Comparison of ENCODE assay signal across 21 cellular contexts in the genomic region with DNA sequence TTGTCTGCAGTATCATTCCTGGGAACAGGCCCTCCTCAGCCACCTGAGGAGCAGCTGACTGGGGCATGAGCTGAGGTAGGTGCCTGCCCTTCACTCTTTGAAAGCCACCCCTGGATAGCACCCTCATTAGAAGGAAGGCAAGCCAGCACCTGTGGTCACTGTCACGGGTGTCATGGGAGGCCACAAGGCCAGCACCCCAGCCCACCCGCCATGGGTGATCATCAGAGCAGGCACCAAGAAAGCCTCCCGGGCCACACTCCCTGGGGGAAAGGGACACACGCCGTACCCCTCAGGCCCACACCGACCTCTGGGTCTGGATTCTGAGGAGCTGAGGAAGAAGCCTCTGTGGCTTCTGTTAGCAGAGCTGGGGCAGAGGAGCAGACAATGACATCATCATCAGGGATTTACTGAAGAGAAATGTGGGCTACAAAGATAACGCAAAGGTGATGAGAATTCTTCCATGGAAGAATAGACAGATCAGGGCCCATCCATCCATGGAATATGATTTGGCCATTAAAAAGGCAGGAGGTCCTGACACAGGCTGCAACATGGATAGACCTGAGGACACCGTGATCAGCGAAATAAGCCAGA. TPM values are rescaled to one million over a fixed set of nuclear protein-coding genes. Genes with fewer than 3 reads are reported as not detected.
DNase-seq lines count a peak whose midpoint lies in the region; ATAC-seq, FAIRE-seq and TF ChIP-seq lines count a peak whose summit lies in the region.
"Had no signal": no experiment of that assay in that cellular context is flagged by ENCODE, and none has a peak within 500 bp of the region (broad histone marks: within the 10 kb centered on the region; RNA-seq: fewer than 3 reads in every experiment).

No MANE protein-coding gene starts in this region.

- no peak for ATAC-seq in natural killer cell treated with Interleukin-12 subunit alpha and Interleukin-12 subunit beta and Interleukin-15 and Interleukin-18, amount 100 ng/mL, for 72 hours
- ATAC-seq in natural killer cell (no peak), HepG2 (no peak), HG03520 (IDR thresholded peaks at IDR 0.05; ENCODE audit: unreplicated experiment) (no peak)
- ATAC-seq in activated CD8-positive, alpha-beta T cell treated with anti-CD3 and anti-CD28 coated beads, Interleukin-2, amount 10 ng/mL, durations not matched to agents 7 days and 5 days: no peak
- ATAC-seq: left cardiac atrium had no signal

- H3K27me3 ChIP-seq in HepG2 (ENCODE audit: control insufficient read depth in 1 of 2, insufficient read depth in 2 of 2, low read length in 2 of 2): no peaks in the 10 kb centered on the region

- BruUV-seq in HepG2 (replicated peaks; lab: Mats Ljungman, UMichigan): no TSS peak

- H3K36me3 Mint-ChIP-seq in natural killer cell treated with Interleukin-12 subunit alpha and Interleukin-12 subunit beta and Interleukin-15 and Interleukin-18, amount 100 ng/mL, for 72 hours: peaks cover 5% of the 10 kb centered on the region
- no peaks in the 10 kb centered on the region for H3K36me3 Mint-ChIP-seq in natural killer cell
- H3K36me3 Mint-ChIP-seq in activated CD8-positive, alpha-beta T cell treated with anti-CD3 and anti-CD28 coated beads, Interleukin-2, amount 10 ng/mL, durations not matched to agents 7 days and 5 days (ENCODE audit: low read depth): peaks cover 73% of the 10 kb centered on the region
- H3K36me3 Mint-ChIP-seq: type B pancreatic cell had no signal

- H2AFZ ChIP-seq in HepG2 (ENCODE audit: low read length): no peak overlapping the region

- no peak for TF ChIP-seq POLR2A in HepG2 (IDR thresholded peaks at IDR 0.05; ENCODE audit: insufficient read depth in 1 of 2, low read depth in 2 of 2, low read length in 2 of 2)

- H3K27ac ChIP-seq in HepG2 (ENCODE audit: extremely low read length, insufficient read depth, low read length): no peak overlapping the region
- H3K27ac ChIP-seq: VCaP had no signal

- H3K4me1 ChIP-seq in HepG2 (ENCODE audit: insufficient read depth, low read length): no peaks in the 10 kb centered on the region
- H3K4me1 ChIP-seq: Caco-2 had no signal

- FAIRE-seq in HepG2 (lab: Jason Lieb, UNC): no peak
- FAIRE-seq: H54 had no signal

- DNase-seq in natural killer cell treated with Interleukin-12 subunit alpha and Interleukin-12 subunit beta and Interleukin-15 and Interleukin-18, amount 100 ng/mL, for 72 hours (ENCODE audit: low spot score): no peak
- no peak for DNase-seq in natural killer cell
- DNase-seq in activated CD8-positive, alpha-beta T cell treated with anti-CD3 and anti-CD28 coated beads, Interleukin-2, amount 10 ng/mL, durations not matched to agents 7 days and 5 days: no peak
- DNase-seq in HepG2 (ENCODE audit: low spot score): no peak
- DNase-seq in LoVo (ENCODE audit: low spot score): no peak
- no peak for DNase-seq in effector CD4-positive, alpha-beta T cell
- DNase-seq: activated effector memory CD4-positive, alpha-beta T cell treated with Interleukin-2 at 50 U/mL for 16 hours; anterior cingulate cortex; Caco-2; effector memory CD4-positive, alpha-beta T cell; left cardiac atrium; MV-4-11; NCI-H187; NCI-H748 treated with DMSO at 0.1 percent for 48 hours; SHP77 treated with DMSO at 0.1 percent for 48 hours had no signal

- H3K27ac Mint-ChIP-seq in natural killer cell treated with Interleukin-12 subunit alpha and Interleukin-12 subunit beta and Interleukin-15 and Interleukin-18, amount 100 ng/mL, for 72 hours: peak overlapping the region; percentile 49 to 75
- no peak overlapping the region for H3K27ac Mint-ChIP-seq in natural killer cell
- peak overlapping the region; percentile 86 for H3K27ac Mint-ChIP-seq in activated CD8-positive, alpha-beta T cell treated with anti-CD3 and anti-CD28 coated beads, Interleukin-2, amount 10 ng/mL, durations not matched to agents 7 days and 5 days
- H3K27ac Mint-ChIP-seq: progenitor cell of endocrine pancreas, type B pancreatic cell had no signal

- in situ Hi-C loops in HepG2 (cut with HindIII; ENCODE audit: extremely low pct_ligation_motif_present, low pct_unique_long_range_greater_than_20kb): no loop called here

- no peak overlapping the region for H3K9ac ChIP-seq in HepG2 (ENCODE audit: insufficient read depth, low read depth, low read length)

- TF ChIP-seq EP300 in HepG2 (IDR thresholded peaks at IDR 0.05; ENCODE audit: low read depth in 2 of 2, low read length in 2 of 2) (no peak), HepG2 (CRISPR knock-in tag; IDR thresholded peaks at IDR 0.05; ENCODE audit: borderline replicate concordance) (no peak)

- H3K9me3 ChIP-seq in HepG2 (ENCODE audit: low read length): no peaks in the 10 kb centered on the region
- H3K9me3 ChIP-seq: Caco-2 had no signal

- no peaks in the 10 kb centered on the region for H3K79me2 ChIP-seq in HepG2 (ENCODE audit: insufficient read depth, low read length)

- no peaks in the 10 kb centered on the region for H3K9me3 Mint-ChIP-seq in natural killer cell treated with Interleukin-12 subunit alpha and Interleukin-12 subunit beta and Interleukin-15 and Interleukin-18, amount 100 ng/mL, for 72 hours
- no peaks in the 10 kb centered on the region for H3K9me3 Mint-ChIP-seq in natural killer cell
- H3K9me3 Mint-ChIP-seq in activated CD8-positive, alpha-beta T cell treated with anti-CD3 and anti-CD28 coated beads, Interleukin-2, amount 10 ng/mL, durations not matched to agents 7 days and 5 days (ENCODE audit: insufficient read depth): no peaks in the 10 kb centered on the region
- H3K9me3 Mint-ChIP-seq: central memory CD8-positive, alpha-beta T cell; type B pancreatic cell had no signal

- H3K4me1 Mint-ChIP-seq in natural killer cell treated with Interleukin-12 subunit alpha and Interleukin-12 subunit beta and Interleukin-15 and Interleukin-18, amount 100 ng/mL, for 72 hours (ENCODE audit: low read depth in 2 of 2): peaks cover 4 to 7% of the 10 kb centered on the region in 2 donors
- peaks cover 0 to 2% of the 10 kb centered on the region in 2 donors for H3K4me1 Mint-ChIP-seq in natural killer cell
- peaks cover 88% of the 10 kb centered on the region for H3K4me1 Mint-ChIP-seq in activated CD8-positive, alpha-beta T cell treated with anti-CD3 and anti-CD28 coated beads, Interleukin-2, amount 10 ng/mL, durations not matched to agents 7 days and 5 days (ENCODE audit: low read depth)

- CTCF ChIA-PET in activated CD8-positive, alpha-beta T cell treated with anti-CD3 and anti-CD28 coated beads, Interleukin-2, amount 10 ng/mL, durations not matched to agents 7 days and 5 days (lab: Charles Lee): interaction anchor here (0.9 to 1.6 kb wide), 4 partner anchors 17 to 83 kb away, joined by 3 to 4 read pairs (median 4); partner anchors contain the start of gene NAP1L4
- CTCF ChIA-PET in HepG2 (lab: Yijun Ruan, JAX; ENCODE audit: low intra/inter-chr PET ratio, low total read pairs): no interaction called here

- TF ChIP-seq CTCF in natural killer cell (IDR thresholded peaks at IDR 0.05) (no peak), HepG2 (CRISPR knock-in tag; IDR thresholded peaks at IDR 0.05) (no peak)

- peaks cover 14 to 56% of the 10 kb centered on the region in 2 experiments for H3K36me3 ChIP-seq in HepG2 (replicated peaks in 1 of 2; ENCODE audit: control insufficient read depth in 1 of 2, insufficient read depth in 2 of 2, low read length in 2 of 2)

- POLR2A ChIA-PET in activated CD8-positive, alpha-beta T cell treated with anti-CD3 and anti-CD28 coated beads, Interleukin-2, amount 10 ng/mL, durations not matched to agents 7 days and 5 days (lab: Charles Lee): interaction anchor here (1.0 to 8.6 kb wide), 4 partner anchors 11 to 18 kb away, joined by 4 to 168 read pairs (median 30); partner anchors contain the start of gene NAP1L4
- POLR2A ChIA-PET in HepG2 (lab: Yijun Ruan, JAX): no interaction called here

- no peak overlapping the region for H3K4me3 Mint-ChIP-seq in natural killer cell treated with Interleukin-12 subunit alpha and Interleukin-12 subunit beta and Interleukin-15 and Interleukin-18, amount 100 ng/mL, for 72 hours
- no peak overlapping the region for H3K4me3 Mint-ChIP-seq in natural killer cell
- H3K4me3 Mint-ChIP-seq in activated CD8-positive, alpha-beta T cell treated with anti-CD3 and anti-CD28 coated beads, Interleukin-2, amount 10 ng/mL, durations not matched to agents 7 days and 5 days: no peak overlapping the region
- H3K4me3 Mint-ChIP-seq: central memory CD8-positive, alpha-beta T cell; type B pancreatic cell had no signal

- no peaks in the 10 kb centered on the region for H3K27me3 Mint-ChIP-seq in natural killer cell treated with Interleukin-12 subunit alpha and Interleukin-12 subunit beta and Interleukin-15 and Interleukin-18, amount 100 ng/mL, for 72 hours
- H3K27me3 Mint-ChIP-seq in natural killer cell (ENCODE audit: low read depth in 2 of 2): no peaks in the 10 kb centered on the region
- H3K27me3 Mint-ChIP-seq in activated CD8-positive, alpha-beta T cell treated with anti-CD3 and anti-CD28 coated beads, Interleukin-2, amount 10 ng/mL, durations not matched to agents 7 days and 5 days (ENCODE audit: low read depth): no peaks in the 10 kb centered on the region
- H3K27me3 Mint-ChIP-seq: central memory CD8-positive, alpha-beta T cell; progenitor cell of endocrine pancreas; type B pancreatic cell had no signal

- 95% methylated on average over 5 of the region's 9 CpGs for WGBS in HepG2 (ENCODE audit: low lambda C conversion rate)

- H3K4me2 ChIP-seq in HepG2 (ENCODE audit: low read depth, low read length): no peak overlapping the region

- no peak overlapping the region for H3K4me3 ChIP-seq in HepG2 (replicated peaks in 1 of 3; ENCODE audit: insufficient read depth in 1 of 3, low read depth in 2 of 3, low read length in 3 of 3)

- TF ChIP-seq RAD21 in HepG2 (CRISPR knock-in tag; IDR thresholded peaks at IDR 0.05): no peak

- H4K20me1 ChIP-seq in HepG2 (ENCODE audit: insufficient read depth, low read length): no peaks in the 10 kb centered on the region

- intact Hi-C loops in natural killer cell (cut with micrococcal nuclease): no loop called here
- intact Hi-C loops in HepG2 (cut with micrococcal nuclease; ENCODE audit: unreplicated experiment): no loop called here

RNA-seq across cellular contexts. Expression of gene NAP1L4, which starts 16.7 kb away (rescaled TPM):
- total RNA-seq in natural killer cell treated with Interleukin-12 subunit alpha and Interleukin-12 subunit beta and Interleukin-15 and Interleukin-18, amount 100 ng/mL, for 72 hours: 100 to 1,000 TPM; 160 to 222 TPM
- total RNA-seq in natural killer cell (100 to 1,000 TPM; 219 to 244 (median 237) TPM), HepG2 (2016; rRNA removed; fragmentation: Illumina TruSeq; extraction: Trizol) (186 and 213 TPM in 2 replicates)
- total RNA-seq in activated CD8-positive, alpha-beta T cell treated with anti-CD3 and anti-CD28 coated beads, Interleukin-2, amount 10 ng/mL, durations not matched to agents 7 days and 5 days: 100 to 1,000 TPM; 287 to 300 TPM
- total RNA-seq in HepG2 (2016; cell fraction: cytosol; rRNA removed; fragmentation: Illumina TruSeq; extraction: Trizol; ENCODE audit: low read depth): 229 and 281 TPM in 2 replicates
- 181 and 200 TPM in 2 replicates for total RNA-seq in HepG2 (2016; cell fraction: insoluble cytoplasmic fraction; rRNA removed; fragmentation: Illumina TruSeq; extraction: Trizol)
- 147 and 170 TPM in 2 replicates for total RNA-seq in HepG2 (2016; cell fraction: membrane; rRNA removed; fragmentation: Illumina TruSeq; extraction: Trizol)
- 186 and 203 TPM in 2 replicates for total RNA-seq in HepG2 (2016; cell fraction: nucleus; rRNA removed; fragmentation: Illumina TruSeq; extraction: Trizol)
- 64.0 and 71.5 TPM in 2 replicates for polyA plus RNA-seq in HepG2 (2011; rRNA removed)
- polyA plus RNA-seq in HepG2 (2011; cell fraction: cytosol; rRNA removed): 60.2 and 65.1 TPM in 2 replicates
- 112 TPM in 2 replicates for polyA plus RNA-seq in HepG2 (2011; cell fraction: nucleus; rRNA removed)
- 74.7 and 106 TPM in 2 replicates for polyA plus RNA-seq in HepG2 (2012)
- polyA plus RNA-seq in HepG2 (2016; cell fraction: cytosol; fragmentation: Illumina TruSeq; extraction: Trizol; ENCODE audit: low read depth): 32.0 and 34.1 TPM in 2 replicates
- polyA plus RNA-seq in HepG2 (2016; cell fraction: insoluble cytoplasmic fraction; fragmentation: Illumina TruSeq; extraction: Trizol; ENCODE audit: low read depth): 187 and 197 TPM in 2 replicates
- 60.2 and 61.8 TPM in 2 replicates for polyA plus RNA-seq in HepG2 (2016; cell fraction: membrane; fragmentation: Illumina TruSeq; extraction: Trizol; ENCODE audit: low read depth)
- 171 and 202 TPM in 2 replicates for polyA plus RNA-seq in HepG2 (2016; cell fraction: nucleus; fragmentation: Illumina TruSeq; extraction: Trizol; ENCODE audit: insufficient read depth, low read depth)
- 61.7 and 117 TPM in 2 replicates for polyA minus RNA-seq in HepG2 (2011; rRNA and poly(A)+ RNA removed; ENCODE audit: low replicate concordance)
- polyA minus RNA-seq in HepG2 (2011; cell fraction: cytosol; rRNA and poly(A)+ RNA removed): 46.9 and 61.0 TPM in 2 replicates
- polyA minus RNA-seq in HepG2 (2011; cell fraction: nucleus; rRNA and poly(A)+ RNA removed): 150 and 156 TPM in 2 replicates

RNA-seq across cellular contexts. Expression of gene CARS1, which starts 48.4 kb away (rescaled TPM):
- 100 to 1,000 TPM in 1 of 2 donors, 10 to 100 TPM in 1; 88.8 to 128 TPM for total RNA-seq in natural killer cell treated with Interleukin-12 subunit alpha and Interleukin-12 subunit beta and Interleukin-15 and Interleukin-18, amount 100 ng/mL, for 72 hours
- total RNA-seq in natural killer cell (10 to 100 TPM; 47.9 to 51.3 (median 50.3) TPM), HepG2 (2016; rRNA removed; fragmentation: Illumina TruSeq; extraction: Trizol) (32.1 and 33.8 TPM in 2 replicates)
- total RNA-seq in activated CD8-positive, alpha-beta T cell treated with anti-CD3 and anti-CD28 coated beads, Interleukin-2, amount 10 ng/mL, durations not matched to agents 7 days and 5 days: 10 to 100 TPM; 74.6 to 81.5 TPM
- total RNA-seq in HepG2 (2016; cell fraction: cytosol; rRNA removed; fragmentation: Illumina TruSeq; extraction: Trizol; ENCODE audit: low read depth): 6.6 and 6.8 TPM in 2 replicates
- 31.0 and 33.3 TPM in 2 replicates for total RNA-seq in HepG2 (2016; cell fraction: insoluble cytoplasmic fraction; rRNA removed; fragmentation: Illumina TruSeq; extraction: Trizol)
- 11.2 and 30.8 TPM in 2 replicates for total RNA-seq in HepG2 (2016; cell fraction: membrane; rRNA removed; fragmentation: Illumina TruSeq; extraction: Trizol)
- total RNA-seq in HepG2 (2016; cell fraction: nucleus; rRNA removed; fragmentation: Illumina TruSeq; extraction: Trizol): 32.2 and 55.6 TPM in 2 replicates
- 47.0 and 51.1 TPM in 2 replicates for polyA plus RNA-seq in HepG2 (2011; rRNA removed)
- polyA plus RNA-seq in HepG2 (2011; cell fraction: cytosol; rRNA removed): 24.8 and 30.7 TPM in 2 replicates
- polyA plus RNA-seq in HepG2 (2011; cell fraction: nucleus; rRNA removed): 122 and 123 TPM in 2 replicates
- 27.1 and 55.0 TPM in 2 replicates for polyA plus RNA-seq in HepG2 (2012)
- polyA plus RNA-seq in HepG2 (2016; cell fraction: cytosol; fragmentation: Illumina TruSeq; extraction: Trizol; ENCODE audit: low read depth): 5.3 and 6.3 TPM in 2 replicates
- polyA plus RNA-seq in HepG2 (2016; cell fraction: insoluble cytoplasmic fraction; fragmentation: Illumina TruSeq; extraction: Trizol; ENCODE audit: low read depth): 28.8 and 29.1 TPM in 2 replicates
- polyA plus RNA-seq in HepG2 (2016; cell fraction: membrane; fragmentation: Illumina TruSeq; extraction: Trizol; ENCODE audit: low read depth): 8.7 and 27.3 TPM in 2 replicates
- 59.1 and 103 TPM in 2 replicates for polyA plus RNA-seq in HepG2 (2016; cell fraction: nucleus; fragmentation: Illumina TruSeq; extraction: Trizol; ENCODE audit: insufficient read depth, low read depth)
- 27.7 and 54.6 TPM in 2 replicates for polyA minus RNA-seq in HepG2 (2011; rRNA and poly(A)+ RNA removed; ENCODE audit: low replicate concordance)
- 18.4 and 22.4 TPM in 2 replicates for polyA minus RNA-seq in HepG2 (2011; cell fraction: cytosol; rRNA and poly(A)+ RNA removed)
- 55.0 and 56.3 TPM in 2 replicates for polyA minus RNA-seq in HepG2 (2011; cell fraction: nucleus; rRNA and poly(A)+ RNA removed)

Comparison
In these comparisons a context has a peak if more than half of its experiments do, and no peak if none do; other contexts are left out.
1. H3K27ac Mint-ChIP-seq: peak in natural killer cell treated with Interleukin-12 subunit alpha and Interleukin-12 subunit beta and Interleukin-15 and Interleukin-18, amount 100 ng/mL, for 72 hours (2 of 2) and activated CD8-positive, alpha-beta T cell treated with anti-CD3 and anti-CD28 coated beads, Interleukin-2, amount 10 ng/mL, durations not matched to agents 7 days and 5 days (single experiment); none in natural killer cell (0 of 2).